3 cellular contexts compared by ENCODE assay signal in the genomic region with DNA sequence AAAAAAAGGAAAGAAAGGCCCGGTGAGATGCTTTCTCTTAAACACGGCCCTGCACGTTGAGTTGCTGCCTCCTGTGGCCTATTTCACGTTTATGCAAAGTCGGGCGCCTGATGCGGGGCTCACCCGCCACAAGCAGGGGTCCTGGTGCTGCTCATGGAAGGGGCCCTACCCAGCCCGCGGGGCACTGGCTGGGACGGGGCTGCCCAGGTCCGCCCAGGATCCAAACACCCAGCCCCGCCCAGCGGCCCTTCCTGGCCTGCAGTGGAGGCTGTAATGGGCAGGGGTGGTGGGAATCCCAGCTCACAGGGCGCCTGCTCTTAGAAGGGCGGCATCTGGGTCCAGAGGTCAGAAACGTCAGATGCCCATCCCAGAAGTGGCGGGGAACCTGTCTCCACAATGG.
TF ChIP-seq lines count a peak whose summit lies in the region.

No MANE protein-coding gene starts in this region.

TF ChIP-seq in SK-N-SH, 30 proteins besides CTCF, POLR2A, EP300 and RAD21 (continues in another document):
- TF ChIP-seq, protein P1, sequence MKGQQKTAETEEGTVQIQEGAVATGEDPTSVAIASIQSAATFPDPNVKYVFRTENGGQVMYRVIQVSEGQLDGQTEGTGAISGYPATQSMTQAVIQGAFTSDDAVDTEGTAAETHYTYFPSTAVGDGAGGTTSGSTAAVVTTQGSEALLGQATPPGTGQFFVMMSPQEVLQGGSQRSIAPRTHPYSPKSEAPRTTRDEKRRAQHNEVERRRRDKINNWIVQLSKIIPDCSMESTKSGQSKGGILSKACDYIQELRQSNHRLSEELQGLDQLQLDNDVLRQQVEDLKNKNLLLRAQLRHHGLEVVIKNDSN (IDR thresholded peaks at IDR 0.05; ENCODE audit: borderline replicate concordance, low read depth) = no peak
- TF ChIP-seq MEF2A (IDR thresholded peaks at IDR 0.05; ENCODE audit: borderline replicate concordance, low read depth) (no peak), NFIC (IDR thresholded peaks at IDR 0.05; ENCODE audit: borderline replicate concordance) (no peak), YY1 (IDR thresholded peaks at IDR 0.05; ENCODE audit: low read depth) (no peak), TEAD4 (IDR thresholded peaks at IDR 0.05; ENCODE audit: borderline replicate concordance, insufficient read depth) (no peak), ELF1 (IDR thresholded peaks at IDR 0.05) (no peak)
- TF ChIP-seq, protein P2, sequence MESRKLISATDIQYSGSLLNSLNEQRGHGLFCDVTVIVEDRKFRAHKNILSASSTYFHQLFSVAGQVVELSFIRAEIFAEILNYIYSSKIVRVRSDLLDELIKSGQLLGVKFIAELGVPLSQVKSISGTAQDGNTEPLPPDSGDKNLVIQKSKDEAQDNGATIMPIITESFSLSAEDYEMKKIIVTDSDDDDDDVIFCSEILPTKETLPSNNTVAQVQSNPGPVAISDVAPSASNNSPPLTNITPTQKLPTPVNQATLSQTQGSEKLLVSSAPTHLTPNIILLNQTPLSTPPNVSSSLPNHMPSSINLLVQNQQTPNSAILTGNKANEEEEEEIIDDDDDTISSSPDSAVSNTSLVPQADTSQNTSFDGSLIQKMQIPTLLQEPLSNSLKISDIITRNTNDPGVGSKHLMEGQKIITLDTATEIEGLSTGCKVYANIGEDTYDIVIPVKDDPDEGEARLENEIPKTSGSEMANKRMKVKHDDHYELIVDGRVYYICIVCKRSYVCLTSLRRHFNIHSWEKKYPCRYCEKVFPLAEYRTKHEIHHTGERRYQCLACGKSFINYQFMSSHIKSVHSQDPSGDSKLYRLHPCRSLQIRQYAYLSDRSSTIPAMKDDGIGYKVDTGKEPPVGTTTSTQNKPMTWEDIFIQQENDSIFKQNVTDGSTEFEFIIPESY (IDR thresholded peaks at IDR 0.05; ENCODE audit: borderline replicate concordance, low read depth) = no peak
- TF ChIP-seq, protein P3, sequence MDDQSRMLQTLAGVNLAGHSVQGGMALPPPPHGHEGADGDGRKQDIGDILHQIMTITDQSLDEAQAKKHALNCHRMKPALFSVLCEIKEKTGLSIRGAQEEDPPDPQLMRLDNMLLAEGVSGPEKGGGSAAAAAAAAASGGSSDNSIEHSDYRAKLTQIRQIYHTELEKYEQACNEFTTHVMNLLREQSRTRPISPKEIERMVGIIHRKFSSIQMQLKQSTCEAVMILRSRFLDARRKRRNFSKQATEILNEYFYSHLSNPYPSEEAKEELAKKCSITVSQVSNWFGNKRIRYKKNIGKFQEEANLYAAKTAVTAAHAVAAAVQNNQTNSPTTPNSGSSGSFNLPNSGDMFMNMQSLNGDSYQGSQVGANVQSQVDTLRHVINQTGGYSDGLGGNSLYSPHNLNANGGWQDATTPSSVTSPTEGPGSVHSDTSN (IDR thresholded peaks at IDR 0.05) = no peak
- TF ChIP-seq, protein P4, sequence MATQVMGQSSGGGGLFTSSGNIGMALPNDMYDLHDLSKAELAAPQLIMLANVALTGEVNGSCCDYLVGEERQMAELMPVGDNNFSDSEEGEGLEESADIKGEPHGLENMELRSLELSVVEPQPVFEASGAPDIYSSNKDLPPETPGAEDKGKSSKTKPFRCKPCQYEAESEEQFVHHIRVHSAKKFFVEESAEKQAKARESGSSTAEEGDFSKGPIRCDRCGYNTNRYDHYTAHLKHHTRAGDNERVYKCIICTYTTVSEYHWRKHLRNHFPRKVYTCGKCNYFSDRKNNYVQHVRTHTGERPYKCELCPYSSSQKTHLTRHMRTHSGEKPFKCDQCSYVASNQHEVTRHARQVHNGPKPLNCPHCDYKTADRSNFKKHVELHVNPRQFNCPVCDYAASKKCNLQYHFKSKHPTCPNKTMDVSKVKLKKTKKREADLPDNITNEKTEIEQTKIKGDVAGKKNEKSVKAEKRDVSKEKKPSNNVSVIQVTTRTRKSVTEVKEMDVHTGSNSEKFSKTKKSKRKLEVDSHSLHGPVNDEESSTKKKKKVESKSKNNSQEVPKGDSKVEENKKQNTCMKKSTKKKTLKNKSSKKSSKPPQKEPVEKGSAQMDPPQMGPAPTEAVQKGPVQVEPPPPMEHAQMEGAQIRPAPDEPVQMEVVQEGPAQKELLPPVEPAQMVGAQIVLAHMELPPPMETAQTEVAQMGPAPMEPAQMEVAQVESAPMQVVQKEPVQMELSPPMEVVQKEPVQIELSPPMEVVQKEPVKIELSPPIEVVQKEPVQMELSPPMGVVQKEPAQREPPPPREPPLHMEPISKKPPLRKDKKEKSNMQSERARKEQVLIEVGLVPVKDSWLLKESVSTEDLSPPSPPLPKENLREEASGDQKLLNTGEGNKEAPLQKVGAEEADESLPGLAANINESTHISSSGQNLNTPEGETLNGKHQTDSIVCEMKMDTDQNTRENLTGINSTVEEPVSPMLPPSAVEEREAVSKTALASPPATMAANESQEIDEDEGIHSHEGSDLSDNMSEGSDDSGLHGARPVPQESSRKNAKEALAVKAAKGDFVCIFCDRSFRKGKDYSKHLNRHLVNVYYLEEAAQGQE (IDR thresholded peaks at IDR 0.05; ENCODE audit: low read depth, low read length) = no peak

TF ChIP-seq in SK-N-SH treated with all-trans-retinoic acid at 6 μM for 48 hours, 23 proteins besides CTCF, POLR2A, EP300 and RAD21:
- TF ChIP-seq ESRRG (CRISPR knock-in tag; IDR thresholded peaks at IDR 0.05) = no peak
- TF ChIP-seq CSRNP3 (CRISPR knock-in tag; IDR thresholded peaks at IDR 0.05) = no peak
- no peak for TF ChIP-seq RARB (CRISPR knock-in tag; IDR thresholded peaks at IDR 0.05)
- no peak for TF ChIP-seq CREB5 (CRISPR knock-in tag; IDR thresholded peaks at IDR 0.05; ENCODE audit: low read depth)
- TF ChIP-seq SNAI2 (CRISPR knock-in tag; IDR thresholded peaks at IDR 0.05) = no peak
- no peak for TF ChIP-seq ZFP3 (CRISPR knock-in tag; IDR thresholded peaks at IDR 0.05)
- TF ChIP-seq ISL1 (CRISPR knock-in tag; IDR thresholded peaks at IDR 0.05) = no peak
- no peak for TF ChIP-seq ARNTL (CRISPR knock-in tag; IDR thresholded peaks at IDR 0.05; ENCODE audit: borderline replicate concordance, low read depth)
- TF ChIP-seq BACH2 (CRISPR knock-in tag; IDR thresholded peaks at IDR 0.05; ENCODE audit: borderline replicate concordance) = no peak
- TF ChIP-seq ZC3H10 (CRISPR knock-in tag; IDR thresholded peaks at IDR 0.05) = no peak
- TF ChIP-seq CSDC2 (CRISPR knock-in tag; IDR thresholded peaks at IDR 0.05) = no peak
- TF ChIP-seq TOX (CRISPR knock-in tag; IDR thresholded peaks at IDR 0.05; ENCODE audit: borderline replicate concordance) = no peak
- TF ChIP-seq ZNF565 (CRISPR knock-in tag; conservative IDR thresholded peaks at IDR 0.05; ENCODE audit: low read depth) = no peak
- no peak for TF ChIP-seq GLIS3 (CRISPR knock-in tag; IDR thresholded peaks at IDR 0.05)
- TF ChIP-seq PPARA (CRISPR knock-in tag; IDR thresholded peaks at IDR 0.05; ENCODE audit: borderline replicate concordance) = no peak
- no peak for TF ChIP-seq ZNF8 (CRISPR knock-in tag; IDR thresholded peaks at IDR 0.05)

TF ChIP-seq in HepG2, 621 proteins besides CTCF, POLR2A, EP300 and RAD21:
- TF ChIP-seq ZFP1 (CRISPR knock-in tag; IDR thresholded peaks at IDR 0.05) = no peak
- TF ChIP-seq, protein P2 (CRISPR knock-in tag; IDR thresholded peaks at IDR 0.05) = peak; percentile 62; the same call in 1 of the 2 replicates
